14 cellular contexts compared by ENCODE assay signal in genomic region chr6:170081556-170081955, GRCh38.
"Had no signal": no experiment of that assay in that cellular context is flagged by ENCODE, and none has a peak within 500 bp of the region (broad histone marks: within the 10 kb centered on the region; RNA-seq: fewer than 3 reads in every experiment).

No MANE protein-coding gene starts in this region.

- H3K4me3 ChIP-seq: ascending aorta, breast epithelium, upper lobe of right lung had no signal

- H2AFZ ChIP-seq: parathyroid adenoma had no signal

- H3K36me3 ChIP-seq: ascending aorta, breast epithelium, upper lobe of right lung had no signal

- H3K27ac ChIP-seq: ascending aorta, breast epithelium, foreskin keratinocyte, parathyroid adenoma, upper lobe of right lung had no signal

- H3K9me3 ChIP-seq: ascending aorta, breast epithelium, upper lobe of right lung had no signal

- H3K4me1 ChIP-seq: ascending aorta, breast epithelium, foreskin keratinocyte, parathyroid adenoma, upper lobe of right lung had no signal

- H3K79me2 ChIP-seq: parathyroid adenoma had no signal

- ATAC-seq: activated naive CD8-positive, alpha-beta T cell treated with anti-CD3 and anti-CD28 coated beads, Interleukin-2, amount 50 U/mL, for 24 hours; effector memory CD8-positive, alpha-beta T cell; foreskin keratinocyte; left cardiac atrium; T-helper 17 cell; upper lobe of right lung had no signal

- DNase-seq: activated naive CD4-positive, alpha-beta T cell treated with anti-CD3 and anti-CD28 coated beads for 36 hours; activated naive CD8-positive, alpha-beta T cell treated with anti-CD3 and anti-CD28 coated beads, Interleukin-2, amount 50 U/mL, for 24 hours; dermis blood vessel endothelial cell; effector memory CD8-positive, alpha-beta T cell; foreskin keratinocyte; small intestine; stimulated activated naive CD8-positive, alpha-beta T cell treated with anti-CD3 and anti-CD28 coated beads, Interleukin-15, Interleukin-2, amounts not matched to agents 100 U/mL and 50 U/mL, for 24 hours; upper lobe of right lung had no signal

- H3K27me3 Mint-ChIP-seq: activated naive CD8-positive, alpha-beta T cell treated with anti-CD3 and anti-CD28 coated beads, Interleukin-2, amount 50 U/mL, for 24 hours; effector memory CD8-positive, alpha-beta T cell; T-helper 17 cell had no signal

- H3K27me3 ChIP-seq: ascending aorta, breast epithelium had no signal

- H3K27ac Mint-ChIP-seq: activated naive CD4-positive, alpha-beta T cell treated with anti-CD3 and anti-CD28 coated beads for 36 hours; activated naive CD8-positive, alpha-beta T cell treated with anti-CD3 and anti-CD28 coated beads, Interleukin-2, amount 50 U/mL, for 24 hours; activated T-helper 1 cell treated with anti-CD3 and anti-CD28 coated beads, Interleukin-12 subunit alpha, Interleukin-12 subunit beta, Interleukin-2, Interleukin-4 antibody, amounts not matched to agents 30 ng/mL and 10 ng/mL and 1 ng/mL, durations not matched to agents 14 hours and 24 hours and 36 hours; T-helper 17 cell had no signal

- H3K4me3 Mint-ChIP-seq: activated naive CD4-positive, alpha-beta T cell treated with anti-CD3 and anti-CD28 coated beads for 36 hours; activated naive CD8-positive, alpha-beta T cell treated with anti-CD3 and anti-CD28 coated beads, Interleukin-2, amount 50 U/mL, for 24 hours; activated T-helper 1 cell treated with anti-CD3 and anti-CD28 coated beads, Interleukin-12 subunit alpha, Interleukin-12 subunit beta, Interleukin-2, Interleukin-4 antibody, amounts not matched to agents 30 ng/mL and 10 ng/mL and 1 ng/mL, durations not matched to agents 14 hours and 24 hours and 36 hours; effector memory CD8-positive, alpha-beta T cell; T-helper 17 cell had no signal

- H3K9me3 Mint-ChIP-seq: activated naive CD4-positive, alpha-beta T cell treated with anti-CD3 and anti-CD28 coated beads for 36 hours had no signal
